ENCODE assay signal across 25 cellular contexts in the genomic region with DNA sequence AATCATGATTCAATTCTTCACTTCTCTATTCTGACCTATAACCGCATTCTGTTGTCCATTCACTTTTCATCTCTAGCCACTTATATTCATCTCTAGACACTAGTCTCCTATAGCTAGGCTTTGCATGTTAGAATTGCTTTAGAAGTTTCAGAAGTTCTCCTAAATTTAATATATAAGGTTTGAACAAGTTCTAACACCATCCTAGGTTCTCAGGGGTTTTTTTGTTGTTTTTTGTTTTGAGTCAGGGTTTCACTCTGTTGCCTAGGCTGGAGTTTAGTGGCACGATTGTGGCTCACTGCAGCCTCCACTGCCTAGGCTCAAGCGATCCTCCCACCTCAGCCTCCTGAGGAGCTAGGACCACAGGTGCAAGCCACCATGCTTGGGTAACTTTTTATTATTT. TPM values are rescaled to one million over a fixed set of nuclear protein-coding genes. Genes with fewer than 3 reads are reported as not detected.
A peak's percentile ranks its signal among the peaks of the same experiment; 100 is the strongest.
DNase-seq lines count a peak whose midpoint lies in the region; ATAC-seq and TF ChIP-seq lines count a peak whose summit lies in the region.
"Had no signal": no experiment of that assay in that cellular context is flagged by ENCODE, and none has a peak within 500 bp of the region (broad histone marks: within the 10 kb centered on the region; RNA-seq: fewer than 3 reads in every experiment).

No MANE protein-coding gene starts in this region.

- no peak overlapping the region for H2BK5ac ChIP-seq in trophoblast cell (ENCODE audit: low read depth, low read length, poor library complexity)

- no peak for TF ChIP-seq POLR2A in esophagus muscularis mucosa (IDR thresholded peaks at IDR 0.05; ENCODE audit: low read depth)

- no peak for TF ChIP-seq CTCF in esophagus muscularis mucosa (IDR thresholded peaks at IDR 0.05)

- H3K79me1 ChIP-seq in trophoblast cell (ENCODE audit: low read length) = peaks cover 20% of the 10 kb centered on the region

- no peak overlapping the region for H4K8ac ChIP-seq in trophoblast cell (ENCODE audit: low read depth, low read length)

- intact Hi-C loops in esophagus muscularis mucosa (cut with DNase I) = no loop called here

- H3K4me2 ChIP-seq in trophoblast cell (ENCODE audit: low read length) = no peak overlapping the region
- H3K4me2 ChIP-seq: KMS-11 had no signal

- H4K12ac ChIP-seq in trophoblast cell (ENCODE audit: low read depth, low read length) = peak overlapping the region; percentile 26

- H3K27ac ChIP-seq in trophoblast cell (ENCODE audit: low read depth, low read length) (no peak overlapping the region), esophagus muscularis mucosa (replicated peaks in 1 of 4) (no peak overlapping the region)
- H3K27ac ChIP-seq: KMS-11, right atrium auricular region, stomach, tibial nerve had no signal

- TF ChIP-seq EP300 in esophagus muscularis mucosa (IDR thresholded peaks at IDR 0.05) = no peak

- no peaks in the 10 kb centered on the region for H3K79me2 ChIP-seq in trophoblast cell (ENCODE audit: control insufficient read depth, insufficient read depth, low read length, poor library complexity)

- H2BK120ac ChIP-seq in trophoblast cell (ENCODE audit: insufficient read depth, low read length, poor library complexity) = peak overlapping the region; percentile 83

- no peak overlapping the region for H3K9ac ChIP-seq in trophoblast cell (ENCODE audit: low read length)
- H3K9ac ChIP-seq: KMS-11 had no signal

- H3K4ac ChIP-seq in trophoblast cell (ENCODE audit: low read depth, low read length) = peak overlapping the region; percentile 62

- no peak overlapping the region for H3K4me3 ChIP-seq in trophoblast cell (ENCODE audit: low read depth, low read length)
- no peak overlapping the region for H3K4me3 ChIP-seq in esophagus muscularis mucosa
- H3K4me3 ChIP-seq: right atrium auricular region, stomach, tibial nerve had no signal

- no peaks in the 10 kb centered on the region for H3K27me3 ChIP-seq in trophoblast cell (ENCODE audit: insufficient read depth, low read length)
- no peaks in the 10 kb centered on the region for H3K27me3 ChIP-seq in esophagus muscularis mucosa
- H3K27me3 ChIP-seq: right atrium auricular region, stomach, tibial nerve had no signal

- peaks cover 12% of the 10 kb centered on the region in 2 experiments for H3K4me1 ChIP-seq in trophoblast cell (ENCODE audit: control insufficient read depth in 1 of 2, insufficient read depth in 2 of 2, low read length in 2 of 2)
- peaks cover 0 to 10% (median 6%) of the 10 kb centered on the region in 4 donors for H3K4me1 ChIP-seq in esophagus muscularis mucosa

- peak; percentile 73 for ATAC-seq in GM19025 (IDR thresholded peaks at IDR 0.05; ENCODE audit: low read depth, unreplicated experiment)
- peak; percentile 78 for ATAC-seq in HG02571 (IDR thresholded peaks at IDR 0.05; ENCODE audit: unreplicated experiment)
- ATAC-seq in HG03108 (IDR thresholded peaks at IDR 0.05; ENCODE audit: unreplicated experiment) = peak; percentile 43
- ATAC-seq: left ventricle myocardium superior; naive thymus-derived CD8-positive, alpha-beta T cell had no signal

- H3K14ac ChIP-seq in trophoblast cell (ENCODE audit: low read length) = peak overlapping the region; percentile 77

- H3K9me3 ChIP-seq in trophoblast cell (ENCODE audit: insufficient read depth, low read depth, low read length) (no peaks in the 10 kb centered on the region), esophagus muscularis mucosa (no peaks in the 10 kb centered on the region)
- H3K9me3 ChIP-seq: right atrium auricular region, stomach, tibial nerve had no signal

- H2BK12ac ChIP-seq in trophoblast cell (ENCODE audit: low read length) = peak overlapping the region; percentile 89

- H3K18ac ChIP-seq in trophoblast cell (ENCODE audit: low read length) = peak overlapping the region; percentile 51

- H2AK5ac ChIP-seq in trophoblast cell (ENCODE audit: low read length) = no peak overlapping the region

- H3K23ac ChIP-seq in trophoblast cell (ENCODE audit: low read length) = no peak overlapping the region

- H2AFZ ChIP-seq in trophoblast cell (ENCODE audit: insufficient read depth, low read length, poor library complexity) = no peak overlapping the region

- DNase-seq in trophoblast cell (no peak), esophagus muscularis mucosa (ENCODE audit: extremely low spot score) (no peak), NCI-H187 (lab: John Stamatoyannopoulos, UW) (no peak), hypothalamus (lab: John Stamatoyannopoulos, UW) (no peak)
- DNase-seq: activated CD4-positive, alpha-beta memory T cell treated with anti-CD3 and anti-CD28 coated beads, Interleukin-2, amount 10 ng/mL, durations not matched to agents 7 days and 5 days; activated gamma-delta T cell; activated T-cell treated with anti-CD3 and anti-CD28 coated beads for 4 hours; CD4-positive, alpha-beta memory T cell; DMS153; effector memory CD4-positive, alpha-beta T cell; hippocampal formation; left ventricle myocardium superior; naive thymus-derived CD8-positive, alpha-beta T cell; NCI-H187 treated with DMSO at 0.1 percent for 48 hours; NCI-H345; OCI-M1; stimulated activated CD4-positive, alpha-beta T cell treated with anti-CD3 and anti-CD28 coated beads, Interleukin-4, amount 100 ng/mL, for 24 hours; stomach; T-helper 9 cell had no signal

- peak overlapping the region; percentile 80 for H4K91ac ChIP-seq in trophoblast cell (ENCODE audit: low read depth, low read length)

- peaks cover 0 to 5% of the 10 kb centered on the region in 2 experiments for H3K36me3 ChIP-seq in trophoblast cell (ENCODE audit: control insufficient read depth in 1 of 2, insufficient read depth in 2 of 2, low read length in 2 of 2)
- peaks cover 0 to 15% (median 6%) of the 10 kb centered on the region in 4 donors for H3K36me3 ChIP-seq in esophagus muscularis mucosa

- no CpG with 5 or more reads among the region's 3 CpGs for WGBS in trophoblast cell (ENCODE audit: extremely low coverage, insufficient coverage, insufficient read length)
- 93% methylated on average over 3 of the region's 3 CpGs for WGBS in esophagus muscularis mucosa

RNA-seq across cellular contexts. Expression of gene WDSUB1, which starts 19.9 kb away (rescaled TPM):
- 6.6 and 6.9 TPM in 2 replicates for polyA plus RNA-seq in trophoblast cell (2013)
- total RNA-seq in esophagus muscularis mucosa = 1 to 10 TPM; 3.5 to 7.9 (median 4.4) TPM
